ENCODE assay signal across 8 cellular contexts in the genomic region with DNA sequence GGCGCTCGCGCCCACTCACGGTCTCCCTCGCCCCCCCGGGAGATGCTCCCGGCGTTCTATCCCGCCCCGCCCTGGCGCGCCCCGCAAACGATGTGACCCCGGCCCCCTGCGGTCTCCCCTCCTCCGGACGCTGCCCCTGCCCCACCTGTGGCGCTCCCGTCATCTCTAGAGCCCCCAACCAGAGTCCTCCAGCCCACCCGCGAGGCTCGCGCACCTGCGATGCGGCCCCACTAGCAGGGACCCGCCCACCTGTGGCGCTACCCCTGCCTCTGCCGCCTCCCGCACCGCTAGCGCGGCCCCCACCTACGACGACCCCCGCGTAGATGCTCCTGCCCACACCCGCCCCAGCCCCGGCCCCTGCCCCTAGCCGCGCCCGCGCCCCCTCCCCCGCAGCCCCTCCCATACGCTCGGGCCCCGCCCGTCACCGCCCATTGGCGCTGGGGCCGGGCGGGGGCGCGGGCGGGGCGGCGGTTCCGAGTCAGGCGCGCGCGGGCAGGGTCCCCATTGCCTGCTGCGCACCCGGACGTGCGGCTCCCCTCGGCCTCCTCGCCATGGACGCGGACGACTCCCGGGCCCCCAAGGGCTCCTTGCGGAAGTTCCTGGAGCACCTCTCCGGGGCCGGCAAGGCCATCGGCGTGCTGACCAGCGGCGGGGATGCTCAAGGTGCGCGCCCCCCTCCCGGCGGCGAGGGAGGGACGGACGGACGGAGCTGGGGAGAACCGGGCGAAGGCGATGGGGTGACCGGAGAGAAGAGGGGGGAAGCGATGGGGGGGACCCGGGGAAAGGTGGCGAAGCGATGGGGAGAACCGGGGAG. TPM values are rescaled to one million over a fixed set of nuclear protein-coding genes. Genes with fewer than 3 reads are reported as not detected.
DNase-seq lines count a peak whose midpoint lies in the region; ATAC-seq and TF ChIP-seq lines count a peak whose summit lies in the region.

A gene (plus strand): TSS at position 504 of the 814 bp plus-strand sequence. CDS start 48 bp downstream, at position 552.

- peak within 1 kb of the TSS; percentile 90 for H3K4me3 ChIP-seq in WI38 (ENCODE audit: low read depth, low read length)

- no peak for TF ChIP-seq CTCF in WI38 (IDR thresholded peaks at IDR 0.05; ENCODE audit: low read depth, low read length)

- DNase-seq in CD1c-positive myeloid dendritic cell (ENCODE audit: extremely low spot score) (peak; percentile 70), left lobe of liver (ENCODE audit: low spot score) (no peak), GDM1 (lab: John Stamatoyannopoulos, UW) (no peak)
- DNase-seq in central memory CD4-positive, alpha-beta T cell = peak; percentile 51
- peak; percentile 69 for DNase-seq in stimulated activated CD4-positive, alpha-beta T cell treated with anti-CD3 and anti-CD28 coated beads, Interleukin-4, amount 100 ng/mL, for 24 hours

- ATAC-seq in GM19351 (IDR thresholded peaks at IDR 0.05; ENCODE audit: unreplicated experiment) (peak; percentile 49), HG03521 (IDR thresholded peaks at IDR 0.05; ENCODE audit: unreplicated experiment) (peak; percentile 46), left lobe of liver (peak; percentile 15)

RNA-seq across cellular contexts. Expression of the gene that starts here (rescaled TPM):
- total RNA-seq in left lobe of liver = 4.3 TPM

Comparison
In these comparisons a context has a peak if more than half of its experiments do, and no peak if none do; other contexts are left out.
1. DNase-seq: peak in CD1c-positive myeloid dendritic cell (single experiment), central memory CD4-positive, alpha-beta T cell (single experiment) and stimulated activated CD4-positive, alpha-beta T cell treated with anti-CD3 and anti-CD28 coated beads, Interleukin-4, amount 100 ng/mL, for 24 hours (single experiment); none in left lobe of liver (single experiment) and GDM1 (single experiment).
2. Peak in every context shown above with its lines, with median percentiles within 50 percentile points of each other: ATAC-seq.